ENCODE assay signal across 16 cellular contexts in genomic region chr21:38788275-38788911, GRCh38. TPM values are rescaled to one million over a fixed set of nuclear protein-coding genes. Genes with fewer than 3 reads are reported as not detected.
A peak's percentile ranks its signal among the peaks of the same experiment; 100 is the strongest.
DNase-seq lines count a peak whose midpoint lies in the region; ATAC-seq, FAIRE-seq and TF ChIP-seq lines count a peak whose summit lies in the region.
"Had no signal": no experiment of that assay in that cellular context is flagged by ENCODE, and none has a peak within 500 bp of the region (broad histone marks: within the 10 kb centered on the region; RNA-seq: fewer than 3 reads in every experiment).

No MANE protein-coding gene starts in this region.

- H3K4me2 ChIP-seq in BLaER1 (peak overlapping the region; percentile 67), H1 (ENCODE audit: insufficient read depth in 1 of 2, low read depth in 2 of 2, low read length in 2 of 2) (no peak overlapping the region)

- DNase-seq in Panc1 (ENCODE audit: low read depth, low spot score) (no peak), H1 (ENCODE audit: low read depth in 1 of 2, low spot score in 2 of 2) (no peak), activated gamma-delta T cell (lab: John Stamatoyannopoulos, UW) (no peak), Kasumi-1 (lab: John Stamatoyannopoulos, UW) (no peak), NCI-H187 treated with DMSO at 0.1 percent for 48 hours (lab: John Stamatoyannopoulos, UW) (no peak), HTR-8/SVneo (ENCODE audit: insufficient read length, low spot score) (no peak)
- DNase-seq: activated CD4-positive, alpha-beta T cell treated with anti-CD3 and anti-CD28 coated beads, Interleukin-2, amount 50 U/mL, for 4 hours; activated T-cell treated with anti-CD3 and anti-CD28 coated beads, Interleukin-2, amount 50 U/mL, for 1 hour; left lung; naive B cell; NCI-H1105; NCI-H82 had no signal

- H3K56ac ChIP-seq in H1 (replicated peaks; ENCODE audit: insufficient read length, low read depth, low read length): no peak overlapping the region

- H3K27me3 ChIP-seq in BLaER1: no peaks in the 10 kb centered on the region
- H3K27me3 ChIP-seq in Panc1 (ENCODE audit: control insufficient read depth, insufficient read depth, low read length): no peaks in the 10 kb centered on the region
- H3K27me3 ChIP-seq in H1 (replicated peaks in 1 of 4; ENCODE audit: control insufficient read depth in 3 of 4, extremely low read depth in 1 of 4, insufficient read depth in 3 of 4, low read length in 3 of 4): no peaks in the 10 kb centered on the region
- no peaks in the 10 kb centered on the region for H3K27me3 ChIP-seq in muscle layer of duodenum (ENCODE audit: low read depth, low read length)
- H3K27me3 ChIP-seq: left lung had no signal

- TF ChIP-seq CTCF in Panc1 (IDR thresholded peaks at IDR 0.05) (no peak), H1 (IDR thresholded peaks at IDR 0.05; ENCODE audit: control extremely low read depth in 1 of 3, insufficient read depth in 1 of 3, low read depth in 1 of 3, low read length in 3 of 3) (no peak)

- no peak for TF ChIP-seq RAD21 in H1 (IDR thresholded peaks at IDR 0.05 in 1 of 2, conservative IDR thresholded peaks at IDR 0.05 in 1 of 2; ENCODE audit: low read depth in 2 of 2, low read length in 2 of 2)

- H3K36me3 ChIP-seq in BLaER1 (no peaks in the 10 kb centered on the region), Panc1 (ENCODE audit: control insufficient read depth, insufficient read depth, low read length) (no peaks in the 10 kb centered on the region), H1 (ENCODE audit: control insufficient read depth in 2 of 4, insufficient read depth in 4 of 4, low read length in 3 of 4) (no peaks in the 10 kb centered on the region), muscle layer of duodenum (ENCODE audit: control insufficient read depth in 1 of 2, insufficient read depth in 2 of 2, low read length in 2 of 2) (no peaks in the 10 kb centered on the region)
- H3K36me3 ChIP-seq: left lung, prostate gland had no signal

- TSS peak; percentile 92 for BruUV-seq in Panc1 (replicated peaks; lab: Mats Ljungman, UMichigan)

- no peak overlapping the region for H2AFZ ChIP-seq in H1 (ENCODE audit: low read length)

- H4K5ac ChIP-seq in H1 (ENCODE audit: insufficient read length, low read depth, low read length): no peak overlapping the region

- no peak overlapping the region for H2BK5ac ChIP-seq in H1 (ENCODE audit: low read depth, low read length)

- H4K20me1 ChIP-seq in BLaER1: no peaks in the 10 kb centered on the region
- H4K20me1 ChIP-seq in H1 (replicated peaks in 1 of 2; ENCODE audit: control insufficient read depth in 1 of 2, insufficient read depth in 2 of 2, low read length in 2 of 2): no peaks in the 10 kb centered on the region

- no peak overlapping the region for H4K8ac ChIP-seq in H1 (ENCODE audit: extremely low read depth, insufficient read depth, low read length)

- ATAC-seq in Panc1: peak; percentile 5

- H3K79me1 ChIP-seq in H1 (ENCODE audit: low read depth, low read length): no peaks in the 10 kb centered on the region

- POLR2A ChIA-PET in Panc1 (lab: Charles Lee) (interaction anchor here (0.6 to 2.6 kb wide), 6 partner anchors 11 to 23 kb away, joined by 3 to 19 read pairs (median 6); no protein-coding TSS in a partner anchor), H1 (lab: Charles Lee; ENCODE audit: partially characterized antibody) (interaction anchor here (1.5 kb wide), 1 partner anchor 17 kb away, joined by 5 read pairs; the partner anchor contains the start of gene ETS2)

- H3K9ac ChIP-seq in BLaER1 (no peak overlapping the region), H1 (replicated peaks in 1 of 4; ENCODE audit: extremely low read depth in 1 of 4, low read depth in 3 of 4, low read length in 3 of 4) (no peak overlapping the region)

- H2BK15ac ChIP-seq in H1 (ENCODE audit: low read length): no peak overlapping the region

- CTCF ChIA-PET in Panc1 (lab: Charles Lee) (no interaction called here), H1 (lab: Charles Lee; ENCODE audit: partially characterized antibody) (interaction anchor here (1.3 to 1.5 kb wide), 2 partner anchors 19 to 120 kb away, joined by 3 to 5 read pairs; no protein-coding TSS in a partner anchor)

- peaks cover 18% of the 10 kb centered on the region for H3K9me3 ChIP-seq in BLaER1
- peaks cover 20% of the 10 kb centered on the region; the same call in 1 of the 2 replicates for H3K9me3 ChIP-seq in Panc1 (ENCODE audit: control insufficient read depth, insufficient read depth, low read depth, low read length)
- 0 out of 4 replicates have a peak, but pooled peaks cover 0 to under 1% of the 10 kb centered on the region in 2 experiments for H3K9me3 ChIP-seq in H1 (ENCODE audit: insufficient read depth in 2 of 2, low read depth in 1 of 2, low read length in 1 of 2)
- peaks cover 0 to 4% of the 10 kb centered on the region in 2 donors for H3K9me3 ChIP-seq in muscle layer of duodenum (ENCODE audit: control insufficient read depth in 1 of 2, low read length in 2 of 2)
- H3K9me3 ChIP-seq: left lung, prostate gland had no signal

- H3K4me3 ChIP-seq in BLaER1: no peak overlapping the region
- peak overlapping the region in 1 of 2 experiments; percentile 51; a peak in 2 of 4 replicates for H3K4me3 ChIP-seq in Panc1 (ENCODE audit: low read depth in 2 of 2, low read length in 2 of 2)
- H3K4me3 ChIP-seq in H1 (ENCODE audit: extremely low read depth in 1 of 4, insufficient read depth in 2 of 4, low read depth in 3 of 4, low read length in 4 of 4): no peak overlapping the region
- H3K4me3 ChIP-seq in muscle layer of duodenum (ENCODE audit: low read depth in 1 of 2, low read length in 2 of 2): no peak overlapping the region
- H3K4me3 ChIP-seq: left lung, prostate gland had no signal

- H3K4me1 ChIP-seq in BLaER1: peaks cover 37% of the 10 kb centered on the region
- peaks cover 31% of the 10 kb centered on the region for H3K4me1 ChIP-seq in Panc1 (ENCODE audit: control insufficient read depth, insufficient read depth, low read length)
- peaks cover 0 to 4% (median 2%) of the 10 kb centered on the region in 4 experiments; a peak in 2 of 7 replicates for H3K4me1 ChIP-seq in H1 (replicated peaks in 1 of 4; ENCODE audit: control insufficient read depth in 3 of 4, insufficient read depth in 4 of 4, low read length in 3 of 4)
- H3K4me1 ChIP-seq in muscle layer of duodenum (ENCODE audit: control insufficient read depth in 1 of 2, insufficient read depth in 2 of 2, low read length in 2 of 2): peaks cover 0 to 4% of the 10 kb centered on the region in 2 donors
- H3K4me1 ChIP-seq: left lung, prostate gland had no signal

- no peak overlapping the region for H4K91ac ChIP-seq in H1 (replicated peaks; ENCODE audit: insufficient read length, low read length)

- peak overlapping the region; percentile 19; the same call in 1 of the 2 replicates for H2BK12ac ChIP-seq in H1 (ENCODE audit: low read depth, low read length)

- intact Hi-C loops in Panc1 (cut with micrococcal nuclease; ENCODE audit: unreplicated experiment): loop anchor here (5.0 kb wide), 1 partner anchor 56 kb away; no protein-coding TSS in a partner anchor

- H2BK120ac ChIP-seq in H1 (replicated peaks; ENCODE audit: low read depth, low read length): no peak overlapping the region

- in situ Hi-C loops in Panc1 (cut with HindIII; ENCODE audit: low pct_unique_long_range_greater_than_20kb, low sequenced_read_pairs): no loop called here

- 0 out of 2 replicates have a peak overlapping the region, but pooled peaks have one; percentile 76 for H2BK20ac ChIP-seq in H1 (ENCODE audit: low read length)

- H3K14ac ChIP-seq in H1 (ENCODE audit: insufficient read length): no peak overlapping the region

- H3K27ac ChIP-seq in BLaER1: peak overlapping the region; percentile 25
- H3K27ac ChIP-seq in Panc1 (ENCODE audit: low read length): peak overlapping the region; percentile 99
- no peak overlapping the region for H3K27ac ChIP-seq in H1 (ENCODE audit: low read depth, low read length)
- peak overlapping the region; percentile 77 for H3K27ac ChIP-seq in muscle layer of duodenum (ENCODE audit: low read length)
- H3K27ac ChIP-seq: left lung had no signal

- FAIRE-seq in H1 (lab: Jason Lieb, UNC) (no peak), HTR-8/SVneo (lab: Jason Lieb, UNC) (no peak)
- FAIRE-seq: bronchial epithelial cell had no signal

- H3K18ac ChIP-seq in H1 (ENCODE audit: extremely low read depth, low read length): no peak overlapping the region

- no peak for TF ChIP-seq EP300 in H1 (IDR thresholded peaks at IDR 0.05; ENCODE audit: borderline replicate concordance in 1 of 2, low read depth in 2 of 2, low read length in 2 of 2)

- H2AK5ac ChIP-seq in H1 (ENCODE audit: low read depth, low read length): no peak overlapping the region

- H3K23me2 ChIP-seq in H1 (ENCODE audit: low read depth, low read length): no peaks in the 10 kb centered on the region

- 86% methylated on average over 4 of the region's 4 CpGs; no CpG with 5 or more reads in 1 of the 2 experiments for WGBS in H1 (ENCODE audit: extremely low coverage in 1 of 2, insufficient coverage in 1 of 2, insufficient read length in 1 of 2, insufficient replicate concordance in 2 of 2, low coverage in 1 of 2, low lambda C conversion rate in 2 of 2, missing lambda C conversion rate in 1 of 2), 2 experiments

- no peak for TF ChIP-seq POLR2A in H1 (IDR thresholded peaks at IDR 0.05; ENCODE audit: control extremely low read depth in 1 of 2, low read depth in 2 of 2, low read length in 2 of 2)

- no peaks in the 10 kb centered on the region for H3K79me2 ChIP-seq in H1 (ENCODE audit: control insufficient read depth in 1 of 2, insufficient read depth in 2 of 2, low read length in 2 of 2)

- no peak overlapping the region for H3K4ac ChIP-seq in H1 (replicated peaks; ENCODE audit: insufficient read length, low read depth, low read length)

- H3K23ac ChIP-seq in H1 (ENCODE audit: insufficient read length): no peak overlapping the region

TF ChIP-seq in H1, 55 proteins besides CTCF, POLR2A, EP300 and RAD21 (continues in another document):
- no peak for TF ChIP-seq CHD2 (IDR thresholded peaks at IDR 0.05; ENCODE audit: low read length)
- no peak for TF ChIP-seq CBX5 (IDR thresholded peaks at IDR 0.05; ENCODE audit: low read depth, low read length)
- TF ChIP-seq POU5F1 (IDR thresholded peaks at IDR 0.05; ENCODE audit: low read depth, low read length): no peak
- no peak for TF ChIP-seq SIN3A (conservative IDR thresholded peaks at IDR 0.05 in 1 of 2, IDR thresholded peaks at IDR 0.05 in 1 of 2; ENCODE audit: low read depth in 1 of 2, low read length in 2 of 2)
- TF ChIP-seq JUND (IDR thresholded peaks at IDR 0.05; ENCODE audit: low read length): no peak

RNA-seq across cellular contexts. Expression of gene ETS2, which starts 17.3 kb away (rescaled TPM):
- 132 TPM for total RNA-seq in Panc1 (2021; ENCODE audit: unreplicated experiment)
- 62.0 TPM for polyA plus RNA-seq in Panc1 (2012; ENCODE audit: insufficient read length)
- total RNA-seq in H1 (2021; fragmentation: NEBNext Ultra II Directional; extraction: Animal tissue kit (Norgen Biotek cat#: 25700)): 42.2 and 45.1 TPM in 2 replicates
- polyA plus RNA-seq in H1 (2011; rRNA removed): 10.4 and 11.0 TPM in 2 replicates
- 11.7 TPM for polyA plus RNA-seq in H1 (2011; cell fraction: cytosol; rRNA removed)
- polyA plus RNA-seq in H1 (2011; cell fraction: nucleus; rRNA removed): 19.7 TPM
- polyA plus RNA-seq in H1 (2012, experiment 1 of 2): 18.4 to 22.7 TPM (median 21.9 TPM) in 4 replicates
- 12.8 TPM for polyA plus RNA-seq in H1 (2012, experiment 2 of 2)
- 22.6 TPM for polyA plus RNA-seq in H1 (2013, experiment 1 of 2)
- 22.9 TPM for polyA plus RNA-seq in H1 (2013, experiment 2 of 2)
- 16.9 and 24.2 TPM in 2 replicates for polyA minus RNA-seq in H1 (2011; rRNA and poly(A)+ RNA removed)
- 17.0 TPM for polyA minus RNA-seq in H1 (2011; cell fraction: cytosol; rRNA and poly(A)+ RNA removed)
- polyA minus RNA-seq in H1 (2011; cell fraction: nucleus; rRNA and poly(A)+ RNA removed): 15.5 TPM
